Comparison of ENCODE assay signal across 12 cellular contexts in genomic region chr6:7672066-7673062, GRCh38. TPM values are rescaled to one million over a fixed set of nuclear protein-coding genes. Genes with fewer than 3 reads are reported as not detected.
A peak's percentile ranks its signal among the peaks of the same experiment; 100 is the strongest.
DNase-seq lines count a peak whose midpoint lies in the region; ATAC-seq lines count a peak whose summit lies in the region.
"Had no signal": no experiment of that assay in that cellular context is flagged by ENCODE, and none has a peak within 500 bp of the region (broad histone marks: within the 10 kb centered on the region; RNA-seq: fewer than 3 reads in every experiment).

No MANE protein-coding gene starts in this region.

- no peaks in the 10 kb centered on the region for H3K4me1 Mint-ChIP-seq in activated CD8-positive, alpha-beta memory T cell treated with anti-CD3 and anti-CD28 coated beads, Interleukin-2, amount 10 ng/mL, durations not matched to agents 7 days and 5 days
- H3K4me1 Mint-ChIP-seq: activated CD4-positive, alpha-beta T cell treated with anti-CD3 and anti-CD28 coated beads for 36 hours had no signal

- H3K4me2 ChIP-seq in skeletal muscle satellite cell (ENCODE audit: low read length), result peak overlapping the region; percentile 62

- peak overlapping the region; percentile 44; the same call in 1 of the 2 replicates for H3K4me3 ChIP-seq in HUES48 (ENCODE audit: low read depth, low read length)
- peak overlapping the region; percentile 33 for H3K4me3 ChIP-seq in iPS-15b (ENCODE audit: low read depth, low read length)
- H3K4me3 ChIP-seq in skeletal muscle satellite cell (ENCODE audit: low read length), result peak overlapping the region; percentile 45

- DNase-seq in caudate nucleus (lab: John Stamatoyannopoulos, UW) (peak in 1 of 61 donors; percentile 4), HCEC 1CT (no peak), DMS79 treated with DMSO at 0.1 percent for 48 hours (lab: John Stamatoyannopoulos, UW) (no peak)
- DNase-seq in activated CD8-positive, alpha-beta memory T cell treated with anti-CD3 and anti-CD28 coated beads, Interleukin-2, amount 10 ng/mL, durations not matched to agents 7 days and 5 days, result no peak
- DNase-seq: CD4-positive, alpha-beta T cell; stimulated activated naive CD4-positive, alpha-beta T cell had no signal

- peaks cover 5% of the 10 kb centered on the region; the same call in 1 of the 2 replicates for H3K4me1 ChIP-seq in HUES48 (ENCODE audit: control insufficient read depth, insufficient read depth, low read length)
- H3K4me1 ChIP-seq in iPS-15b (ENCODE audit: control insufficient read depth, insufficient read depth, low read length), result peaks cover 4% of the 10 kb centered on the region
- peaks cover 32% of the 10 kb centered on the region for H3K4me1 ChIP-seq in skeletal muscle satellite cell (ENCODE audit: control insufficient read depth, insufficient read depth, low read length)

- H3K9ac ChIP-seq in HUES48 (ENCODE audit: low read depth, low read length) (no peak overlapping the region), iPS-15b (ENCODE audit: low read depth, low read length) (no peak overlapping the region), skeletal muscle satellite cell (ENCODE audit: low read depth, low read length) (peak overlapping the region; percentile 49)

- no peaks in the 10 kb centered on the region for H3K36me3 Mint-ChIP-seq in activated CD8-positive, alpha-beta memory T cell treated with anti-CD3 and anti-CD28 coated beads, Interleukin-2, amount 10 ng/mL, durations not matched to agents 7 days and 5 days

- H3K27me3 Mint-ChIP-seq in activated CD8-positive, alpha-beta memory T cell treated with anti-CD3 and anti-CD28 coated beads, Interleukin-2, amount 10 ng/mL, durations not matched to agents 7 days and 5 days, result peaks cover 13% of the 10 kb centered on the region

- no peak overlapping the region for H3K27ac Mint-ChIP-seq in activated CD8-positive, alpha-beta memory T cell treated with anti-CD3 and anti-CD28 coated beads, Interleukin-2, amount 10 ng/mL, durations not matched to agents 7 days and 5 days
- H3K27ac Mint-ChIP-seq: activated CD4-positive, alpha-beta T cell treated with anti-CD3 and anti-CD28 coated beads for 36 hours; CD4-positive, alpha-beta T cell had no signal

- no peaks in the 10 kb centered on the region for H3K9me3 Mint-ChIP-seq in activated CD8-positive, alpha-beta memory T cell treated with anti-CD3 and anti-CD28 coated beads, Interleukin-2, amount 10 ng/mL, durations not matched to agents 7 days and 5 days (ENCODE audit: low read depth)
- H3K9me3 Mint-ChIP-seq: CD4-positive, alpha-beta T cell; neural crest cell had no signal

- H3K27ac ChIP-seq in HUES48 (ENCODE audit: low read depth, low read length) (no peak overlapping the region), caudate nucleus (ENCODE audit: low read depth, low read length) (peak overlapping the region; percentile 36)

- H3K27me3 ChIP-seq in HUES48 (ENCODE audit: control insufficient read depth, insufficient read depth, low read length) (no peaks in the 10 kb centered on the region), iPS-15b (ENCODE audit: control insufficient read depth, insufficient read depth, low read length) (no peaks in the 10 kb centered on the region), skeletal muscle satellite cell (ENCODE audit: control insufficient read depth, insufficient read depth, low read length) (no peaks in the 10 kb centered on the region)

- CTCF ChIA-PET in activated CD8-positive, alpha-beta memory T cell treated with anti-CD3 and anti-CD28 coated beads, Interleukin-2, amount 10 ng/mL, durations not matched to agents 7 days and 5 days (lab: Charles Lee), result no interaction called here

- H3K4me3 Mint-ChIP-seq in activated CD8-positive, alpha-beta memory T cell treated with anti-CD3 and anti-CD28 coated beads, Interleukin-2, amount 10 ng/mL, durations not matched to agents 7 days and 5 days, result no peak overlapping the region
- H3K4me3 Mint-ChIP-seq: activated CD4-positive, alpha-beta T cell treated with anti-CD3 and anti-CD28 coated beads for 36 hours; CD4-positive, alpha-beta T cell; neural crest cell had no signal

- H3K9me3 ChIP-seq in HUES48 (ENCODE audit: control insufficient read depth, insufficient read depth, low read length) (no peaks in the 10 kb centered on the region), iPS-15b (ENCODE audit: control insufficient read depth, insufficient read depth, low read length) (no peaks in the 10 kb centered on the region), skeletal muscle satellite cell (replicated peaks; ENCODE audit: low read length) (no peaks in the 10 kb centered on the region)

- ATAC-seq in activated CD8-positive, alpha-beta memory T cell treated with anti-CD3 and anti-CD28 coated beads, Interleukin-2, amount 10 ng/mL, durations not matched to agents 7 days and 5 days, result no peak
- no peak for ATAC-seq in GM19351 (IDR thresholded peaks at IDR 0.05; ENCODE audit: unreplicated experiment)
- ATAC-seq: activated CD4-positive, alpha-beta T cell treated with anti-CD3 and anti-CD28 coated beads for 36 hours had no signal

- no peaks in the 10 kb centered on the region for H3K36me3 ChIP-seq in HUES48 (ENCODE audit: control insufficient read depth, insufficient read depth, low read length)
- H3K36me3 ChIP-seq in iPS-15b (ENCODE audit: control insufficient read depth, insufficient read depth, low read length), result no peaks in the 10 kb centered on the region
- H3K36me3 ChIP-seq in skeletal muscle satellite cell (ENCODE audit: insufficient read depth, low read length), result no peaks in the 10 kb centered on the region

RNA-seq across cellular contexts. Expression of gene BMP6, which starts 53.5 kb away (rescaled TPM):
- total RNA-seq in skeletal muscle satellite cell (2012; rRNA removed), result 5.3 and 8.7 TPM in 2 replicates
- not detected for total RNA-seq in activated CD8-positive, alpha-beta memory T cell treated with anti-CD3 and anti-CD28 coated beads, Interleukin-2, amount 10 ng/mL, durations not matched to agents 7 days and 5 days
- total RNA-seq: CD4-positive, alpha-beta T cell had no signal
